In genomic region chr3:196711838-196712513, GRCh38 we compare ENCODE assay signal across 8 cellular contexts. TPM values are rescaled to one million over a fixed set of nuclear protein-coding genes. Genes with fewer than 3 reads are reported as not detected.
A peak's percentile ranks its signal among the peaks of the same experiment; 100 is the strongest.
DNase-seq lines count a peak whose midpoint lies in the region; ATAC-seq and TF ChIP-seq lines count a peak whose summit lies in the region.

A gene with protein sequence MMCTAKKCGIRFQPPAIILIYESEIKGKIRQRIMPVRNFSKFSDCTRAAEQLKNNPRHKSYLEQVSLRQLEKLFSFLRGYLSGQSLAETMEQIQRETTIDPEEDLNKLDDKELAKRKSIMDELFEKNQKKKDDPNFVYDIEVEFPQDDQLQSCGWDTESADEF (minus strand): TSS chr3:196712250. CDS start chr3:196708657, 3,593 bp downstream.
PIGX (plus strand) TSS chr3:196712377.

- H3K4me1 ChIP-seq in DND-41 (ENCODE audit: insufficient read depth, low read length) (peaks cover 33% of the 10 kb centered on the region), Peyer's patch (peaks cover 0 to 6% (median 2%) of the 10 kb centered on the region in 4 donors)

- H3K4me2 ChIP-seq in DND-41 (ENCODE audit: insufficient read depth, low read length) = peak within 1 kb of the TSS; percentile 87

- peaks cover 11 to 18% of the 10 kb centered on the region in 2 donors for H3K4me1 Mint-ChIP-seq in natural killer cell treated with Interleukin-12 subunit alpha and Interleukin-12 subunit beta and Interleukin-15 and Interleukin-18, amount 100 ng/mL, for 72 hours (ENCODE audit: low read depth in 2 of 2)

- H3K36me3 ChIP-seq in DND-41 (ENCODE audit: insufficient read depth, low read length) = no peaks in the 10 kb centered on the region; the same call in 1 of the 2 replicates
- peaks cover 9% of the 10 kb centered on the region; the same call in 1 of the 2 replicates for H3K36me3 ChIP-seq in KOPT-K1 (ENCODE audit: insufficient read depth, low read length)
- no peaks in the 10 kb centered on the region for H3K36me3 ChIP-seq in Peyer's patch

- H3K79me2 ChIP-seq in DND-41 (ENCODE audit: insufficient read depth, low read length) = peaks cover 50% of the 10 kb centered on the region

- peak; percentile 67 to 75 for TF ChIP-seq POLR2A in Peyer's patch (IDR thresholded peaks at IDR 0.05)

- H4K20me1 ChIP-seq in DND-41 (ENCODE audit: insufficient read depth, low read length) = no peaks in the 10 kb centered on the region

- TF ChIP-seq CTCF in DND-41 (IDR thresholded peaks at IDR 0.05; ENCODE audit: borderline replicate concordance, extremely low read depth, low read length, poor library complexity, severe bottlenecking) = no peak
- TF ChIP-seq CTCF in Peyer's patch (IDR thresholded peaks at IDR 0.05) = peak in 3 of 6 experiments; percentile 45 to 57 (median 45)
- TF ChIP-seq CTCF in fibroblast of mammary gland (conservative IDR thresholded peaks at IDR 0.05; ENCODE audit: control insufficient read depth, insufficient read depth, low read depth, low read length) = no peak

- peak; percentile 86 for DNase-seq in DND-41
- peak; percentile 78 to 92 (median 92) for DNase-seq in Peyer's patch
- peak; percentile 66 to 81 for DNase-seq in activated T-helper 1 cell treated with anti-CD3 and anti-CD28 coated beads, Interleukin-2, amount 50 U/mL, for 16 hours (ENCODE audit: low read depth in 1 of 2, low spot score in 1 of 2)
- peak; percentile 77 for DNase-seq in fibroblast of mammary gland (ENCODE audit: low read depth)
- peak; percentile 96 for DNase-seq in natural killer cell treated with Interleukin-12 subunit alpha and Interleukin-12 subunit beta and Interleukin-15 and Interleukin-18, amount 100 ng/mL, for 72 hours (ENCODE audit: low spot score)
- DNase-seq in stimulated activated naive CD4-positive, alpha-beta T cell treated with Interleukin-2 at 50 U/mL for 16 hours (lab: John Stamatoyannopoulos, UW) = peak; percentile 89

- H3K36me3 Mint-ChIP-seq in natural killer cell treated with Interleukin-12 subunit alpha and Interleukin-12 subunit beta and Interleukin-15 and Interleukin-18, amount 100 ng/mL, for 72 hours = no peaks in the 10 kb centered on the region

- peak within 1 kb of the TSS; percentile 83 for H2AFZ ChIP-seq in DND-41 (ENCODE audit: low read depth, low read length)

- H3K27ac ChIP-seq in DND-41 (ENCODE audit: low read length) = peak within 1 kb of the TSS; percentile 82
- peak within 1 kb of the TSS; percentile 80 for H3K27ac ChIP-seq in KOPT-K1 (ENCODE audit: low read depth, low read length, poor library complexity, severe bottlenecking)
- H3K27ac ChIP-seq in Peyer's patch = peak within 1 kb of the TSS; percentile 82 to 98 (median 94)

- no peaks in the 10 kb centered on the region for H3K9me3 Mint-ChIP-seq in natural killer cell treated with Interleukin-12 subunit alpha and Interleukin-12 subunit beta and Interleukin-15 and Interleukin-18, amount 100 ng/mL, for 72 hours

- peak within 1 kb of the TSS; percentile 76 for H3K9ac ChIP-seq in DND-41 (ENCODE audit: low read depth, low read length)

- H3K27me3 ChIP-seq in DND-41 (ENCODE audit: insufficient read depth, low read length, poor library complexity) (no peaks in the 10 kb centered on the region), Peyer's patch (no peaks in the 10 kb centered on the region)

- peak within 1 kb of the TSS; percentile 92 for H3K4me3 Mint-ChIP-seq in natural killer cell treated with Interleukin-12 subunit alpha and Interleukin-12 subunit beta and Interleukin-15 and Interleukin-18, amount 100 ng/mL, for 72 hours

- peak within 1 kb of the TSS; percentile 93 to 96 for H3K27ac Mint-ChIP-seq in natural killer cell treated with Interleukin-12 subunit alpha and Interleukin-12 subunit beta and Interleukin-15 and Interleukin-18, amount 100 ng/mL, for 72 hours

- peak; percentile 82 for ATAC-seq in DND-41 (ENCODE audit: insufficient read depth, low read depth)
- peak; percentile 60 for ATAC-seq in GM21786 (IDR thresholded peaks at IDR 0.05; ENCODE audit: unreplicated experiment)
- ATAC-seq in natural killer cell treated with Interleukin-12 subunit alpha and Interleukin-12 subunit beta and Interleukin-15 and Interleukin-18, amount 100 ng/mL, for 72 hours = peak; percentile 89 to 93

- peak within 1 kb of the TSS; percentile 31 to 77; a peak in 3 of 4 replicates for H3K4me3 ChIP-seq in DND-41 (ENCODE audit: low read depth in 1 of 2, low read length in 2 of 2)
- H3K4me3 ChIP-seq in Peyer's patch = peak within 1 kb of the TSS; percentile 46 to 97 (median 88)
- H3K4me3 ChIP-seq in fibroblast of mammary gland (ENCODE audit: control insufficient read depth, low read depth, low read length) = peak within 1 kb of the TSS; percentile 75

- H3K9me3 ChIP-seq in DND-41 (ENCODE audit: insufficient read depth, low read length, severe bottlenecking) (no peaks in the 10 kb centered on the region), KOPT-K1 (ENCODE audit: insufficient read depth, low read length, poor library complexity, severe bottlenecking) (no peaks in the 10 kb centered on the region), Peyer's patch (no peaks in the 10 kb centered on the region)

- H3K27me3 Mint-ChIP-seq in natural killer cell treated with Interleukin-12 subunit alpha and Interleukin-12 subunit beta and Interleukin-15 and Interleukin-18, amount 100 ng/mL, for 72 hours = no peaks in the 10 kb centered on the region

RNA-seq across cellular contexts. Expression of the first gene that starts in this region (rescaled TPM):
- under 1 TPM in 1 of 4 donors, not detected in 3; 0.67 TPM for total RNA-seq in Peyer's patch
- 1 to 10 TPM; 2.3 to 4.2 TPM for total RNA-seq in natural killer cell treated with Interleukin-12 subunit alpha and Interleukin-12 subunit beta and Interleukin-15 and Interleukin-18, amount 100 ng/mL, for 72 hours

RNA-seq across cellular contexts. Expression of gene PIGX, which starts in this region (rescaled TPM):
- 10 to 100 TPM in 3 of 4 donors, 1 to 10 TPM in 1; 9.4 to 26.1 (median 15.2) TPM for total RNA-seq in Peyer's patch
- 10 to 100 TPM; 28.1 to 33.6 TPM for total RNA-seq in natural killer cell treated with Interleukin-12 subunit alpha and Interleukin-12 subunit beta and Interleukin-15 and Interleukin-18, amount 100 ng/mL, for 72 hours

Comparison
In these comparisons a context has a peak if more than half of its experiments do, and no peak if none do; other contexts are left out.
1. Peak in every context shown above with its lines: DNase-seq, ATAC-seq, H3K4me3 ChIP-seq and H3K27ac ChIP-seq.